In genomic region chr9:105842023-105842644, GRCh38 we compare ENCODE assay signal across 9 cellular contexts.
DNase-seq lines count a peak whose midpoint lies in the region; ATAC-seq, FAIRE-seq and TF ChIP-seq lines count a peak whose summit lies in the region.
"Had no signal": no experiment of that assay in that cellular context is flagged by ENCODE, and none has a peak within 500 bp of the region (broad histone marks: within the 10 kb centered on the region; RNA-seq: fewer than 3 reads in every experiment).

No MANE protein-coding gene starts in this region.

- TF ChIP-seq CTCF in AG10803 (conservative IDR thresholded peaks at IDR 0.05; ENCODE audit: low read length) (peak; percentile 83), GM12874 (IDR thresholded peaks at IDR 0.05; ENCODE audit: insufficient read depth, low read depth, low read length) (peak; percentile 62; the same call in 1 of the 2 replicates), kidney epithelial cell (IDR thresholded peaks at IDR 0.05; ENCODE audit: insufficient read depth, low read length, poor library complexity, severe bottlenecking) (peak; percentile 79), transverse colon (IDR thresholded peaks at IDR 0.05) (peak; percentile 68 to 84 (median 77))

- no peak for FAIRE-seq in GM12892 (lab: Jason Lieb, UNC)

- WGBS in transverse colon (ENCODE audit: low coverage in 1 of 2), 2 donors = 46 to 60% methylated on average over 4 of the region's 4 CpGs

- DNase-seq in AG10803 (ENCODE audit: low read depth) (peak; percentile 22), MV-4-11 (lab: John Stamatoyannopoulos, UW) (peak; percentile 24), adipocyte (ENCODE audit: low read depth) (peak; percentile 55), kidney epithelial cell (ENCODE audit: low read depth) (no peak), transverse colon (peak; percentile 13), GM12892 (ENCODE audit: insufficient read length) (no peak)

- TF ChIP-seq EP300 in transverse colon (IDR thresholded peaks at IDR 0.05; ENCODE audit: low read depth) = no peak

- H3K4me3 ChIP-seq in AG10803 (ENCODE audit: low read length) (no peak overlapping the region), adipocyte (ENCODE audit: low read length) (no peak overlapping the region), kidney epithelial cell (ENCODE audit: low read depth, low read length) (no peak overlapping the region), transverse colon (no peak overlapping the region)

- H3K9me3 ChIP-seq in adipocyte (ENCODE audit: control insufficient read depth, low read length) = peaks cover 4% of the 10 kb centered on the region
- H3K9me3 ChIP-seq in transverse colon = no peaks in the 10 kb centered on the region

- TF ChIP-seq POLR2A in transverse colon (IDR thresholded peaks at IDR 0.05) (no peak), GM12892 (IDR thresholded peaks at IDR 0.05; ENCODE audit: low read depth, low read length) (no peak)

- intact Hi-C loops in transverse colon (cut with DNase I; ENCODE audit: low total_unique reads) = no loop called here

- H3K4me1 ChIP-seq in adipocyte (ENCODE audit: control insufficient read depth, insufficient read depth, low read length) (no peaks in the 10 kb centered on the region), transverse colon (no peaks in the 10 kb centered on the region)

- H3K27me3 ChIP-seq in adipocyte (replicated peaks; ENCODE audit: control insufficient read depth, insufficient read depth, low read length) (no peaks in the 10 kb centered on the region), kidney epithelial cell (ENCODE audit: control insufficient read depth, insufficient read depth, low read length) (no peaks in the 10 kb centered on the region), transverse colon (no peaks in the 10 kb centered on the region)

- no peak overlapping the region for H3K27ac ChIP-seq in transverse colon
- H3K27ac ChIP-seq: epithelial cell of prostate had no signal

- no peak for ATAC-seq in HG02610 (IDR thresholded peaks at IDR 0.05; ENCODE audit: unreplicated experiment)

- no peak overlapping the region for H3K9ac ChIP-seq in adipocyte (ENCODE audit: low read length)

- H3K36me3 ChIP-seq in adipocyte (ENCODE audit: control insufficient read depth, insufficient read depth, low read length, severe bottlenecking) (no peaks in the 10 kb centered on the region), kidney epithelial cell (ENCODE audit: control insufficient read depth, insufficient read depth, low read length) (no peaks in the 10 kb centered on the region), transverse colon (no peaks in the 10 kb centered on the region)

- in situ Hi-C loops in transverse colon (cut with MboI; ENCODE audit: low pct_ligation_motif_present in 1 of 4, low pct_unique_long_range_greater_than_20kb in 1 of 4, low sequenced_read_pairs in 3 of 4) = no loop called here

Comparison
In these comparisons a context has a peak if more than half of its experiments do, and no peak if none do; other contexts are left out.
1. DNase-seq: peak in AG10803 (single experiment), MV-4-11 (single experiment), adipocyte (single experiment) and transverse colon (single experiment); none in kidney epithelial cell (single experiment) and GM12892 (single experiment).
2. Peak in every context shown above with its lines, with median percentiles within 50 percentile points of each other: CTCF ChIP-seq.